2 cellular contexts compared by ENCODE assay signal in genomic region chr15:67820992-67821783, GRCh38.
TF ChIP-seq lines count a peak whose summit lies in the region.

No MANE protein-coding gene starts in this region.

TF ChIP-seq in K562, 482 proteins besides CTCF, POLR2A, EP300 and RAD21 (continued from another document and continues in another):
- TF ChIP-seq ZNF318 (IDR thresholded peaks at IDR 0.05; ENCODE audit: borderline replicate concordance in 1 of 2, low read depth in 1 of 2) = no peak
- TF ChIP-seq CBFA2T2 (conservative IDR thresholded peaks at IDR 0.05) = no peak
- TF ChIP-seq SRSF3 (IDR thresholded peaks at IDR 0.05; ENCODE audit: insufficient read depth, low read length) = no peak
- TF ChIP-seq ZNF232 (CRISPR knock-in tag; IDR thresholded peaks at IDR 0.05) = no peak; the same call in 1 of the 2 replicates
- TF ChIP-seq NFE2 (IDR thresholded peaks at IDR 0.05; ENCODE audit: low read depth) = no peak
- TF ChIP-seq ZNF224 (CRISPR knock-in tag; IDR thresholded peaks at IDR 0.05) = 0 out of 2 replicates have a peak, but pooled peaks have one; percentile 36
- no peak for TF ChIP-seq ZEB2 (IDR thresholded peaks at IDR 0.05)
- peak in 1 of 2 experiments; percentile 65; a peak in 1 of 4 replicates for TF ChIP-seq SIN3A (IDR thresholded peaks at IDR 0.05; ENCODE audit: borderline replicate concordance in 2 of 2, control insufficient read depth in 1 of 2, low read depth in 2 of 2, low read length in 2 of 2)
- no peak for TF ChIP-seq GABPA (tag; conservative IDR thresholded peaks at IDR 0.05; ENCODE audit: low read depth)
- no peak for TF ChIP-seq C11orf30 (IDR thresholded peaks at IDR 0.05; ENCODE audit: low read depth)
- TF ChIP-seq ZNF445 (CRISPR knock-in tag; IDR thresholded peaks at IDR 0.05; ENCODE audit: low read depth) = no peak
- no peak for TF ChIP-seq HDAC6 (IDR thresholded peaks at IDR 0.05; ENCODE audit: low read depth, low read length)
- TF ChIP-seq ZNF263 (CRISPR knock-in tag; IDR thresholded peaks at IDR 0.05; ENCODE audit: borderline replicate concordance) = 0 out of 2 replicates have a peak, but pooled peaks have one; percentile 29
- no peak for TF ChIP-seq TAF15 (IDR thresholded peaks at IDR 0.05; ENCODE audit: low read depth, low read length)
- 0 out of 2 replicates have a peak, but pooled peaks have one; percentile 67 for TF ChIP-seq NR3C1 (CRISPR knock-in tag; IDR thresholded peaks at IDR 0.05)
- no peak for TF ChIP-seq MEIS2 (IDR thresholded peaks at IDR 0.05; ENCODE audit: partially characterized antibody)
- no peak for TF ChIP-seq ZNF354B (CRISPR knock-in tag; IDR thresholded peaks at IDR 0.05)
- no peak for TF ChIP-seq TCFL5 (CRISPR knock-in tag; conservative IDR thresholded peaks at IDR 0.05)
- TF ChIP-seq KLF1 (tag; IDR thresholded peaks at IDR 0.05) = no peak
- no peak for TF ChIP-seq TRIM24 (IDR thresholded peaks at IDR 0.05)
- TF ChIP-seq ZNF324 (CRISPR knock-in tag; IDR thresholded peaks at IDR 0.05) = no peak
- no peak for TF ChIP-seq ZNF77 (CRISPR knock-in tag; IDR thresholded peaks at IDR 0.05)
- TF ChIP-seq, protein P1, sequence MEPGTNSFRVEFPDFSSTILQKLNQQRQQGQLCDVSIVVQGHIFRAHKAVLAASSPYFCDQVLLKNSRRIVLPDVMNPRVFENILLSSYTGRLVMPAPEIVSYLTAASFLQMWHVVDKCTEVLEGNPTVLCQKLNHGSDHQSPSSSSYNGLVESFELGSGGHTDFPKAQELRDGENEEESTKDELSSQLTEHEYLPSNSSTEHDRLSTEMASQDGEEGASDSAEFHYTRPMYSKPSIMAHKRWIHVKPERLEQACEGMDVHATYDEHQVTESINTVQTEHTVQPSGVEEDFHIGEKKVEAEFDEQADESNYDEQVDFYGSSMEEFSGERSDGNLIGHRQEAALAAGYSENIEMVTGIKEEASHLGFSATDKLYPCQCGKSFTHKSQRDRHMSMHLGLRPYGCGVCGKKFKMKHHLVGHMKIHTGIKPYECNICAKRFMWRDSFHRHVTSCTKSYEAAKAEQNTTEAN (CRISPR knock-in tag; IDR thresholded peaks at IDR 0.05) = no peak
- TF ChIP-seq MIER1 (IDR thresholded peaks at IDR 0.05; ENCODE audit: low read depth) = peak; percentile 91

TF ChIP-seq in HepG2, 621 proteins besides CTCF, POLR2A, EP300 and RAD21 (continued from another document and continues in another):
- TF ChIP-seq ARID5B (CRISPR knock-in tag; IDR thresholded peaks at IDR 0.05) = peak; percentile 36; the same call in 1 of the 2 replicates
- TF ChIP-seq FOXK1 (CRISPR knock-in tag; IDR thresholded peaks at IDR 0.05; ENCODE audit: borderline replicate concordance, low read depth) = peak; percentile 28; the same call in 1 of the 2 replicates
- TF ChIP-seq ZBTB20 (CRISPR knock-in tag; IDR thresholded peaks at IDR 0.05; ENCODE audit: borderline replicate concordance, low read depth) = no peak
- TF ChIP-seq, protein P2, sequence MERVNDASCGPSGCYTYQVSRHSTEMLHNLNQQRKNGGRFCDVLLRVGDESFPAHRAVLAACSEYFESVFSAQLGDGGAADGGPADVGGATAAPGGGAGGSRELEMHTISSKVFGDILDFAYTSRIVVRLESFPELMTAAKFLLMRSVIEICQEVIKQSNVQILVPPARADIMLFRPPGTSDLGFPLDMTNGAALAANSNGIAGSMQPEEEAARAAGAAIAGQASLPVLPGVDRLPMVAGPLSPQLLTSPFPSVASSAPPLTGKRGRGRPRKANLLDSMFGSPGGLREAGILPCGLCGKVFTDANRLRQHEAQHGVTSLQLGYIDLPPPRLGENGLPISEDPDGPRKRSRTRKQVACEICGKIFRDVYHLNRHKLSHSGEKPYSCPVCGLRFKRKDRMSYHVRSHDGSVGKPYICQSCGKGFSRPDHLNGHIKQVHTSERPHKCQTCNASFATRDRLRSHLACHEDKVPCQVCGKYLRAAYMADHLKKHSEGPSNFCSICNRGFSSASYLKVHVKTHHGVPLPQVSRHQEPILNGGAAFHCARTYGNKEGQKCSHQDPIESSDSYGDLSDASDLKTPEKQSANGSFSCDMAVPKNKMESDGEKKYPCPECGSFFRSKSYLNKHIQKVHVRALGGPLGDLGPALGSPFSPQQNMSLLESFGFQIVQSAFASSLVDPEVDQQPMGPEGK (CRISPR knock-in tag; IDR thresholded peaks at IDR 0.05) = peak; percentile 48
- no peak for TF ChIP-seq MED1 (CRISPR knock-in tag; IDR thresholded peaks at IDR 0.05)
- no peak for TF ChIP-seq TBP (CRISPR knock-in tag; IDR thresholded peaks at IDR 0.05)
- TF ChIP-seq ZNF878 (CRISPR knock-in tag; IDR thresholded peaks at IDR 0.05) = no peak
- no peak for TF ChIP-seq AHDC1 (CRISPR knock-in tag; IDR thresholded peaks at IDR 0.05; ENCODE audit: borderline replicate concordance)
- 0 out of 2 replicates have a peak, but pooled peaks have one; percentile 39 for TF ChIP-seq GATAD1 (CRISPR knock-in tag; IDR thresholded peaks at IDR 0.05)
- TF ChIP-seq, protein P3, sequence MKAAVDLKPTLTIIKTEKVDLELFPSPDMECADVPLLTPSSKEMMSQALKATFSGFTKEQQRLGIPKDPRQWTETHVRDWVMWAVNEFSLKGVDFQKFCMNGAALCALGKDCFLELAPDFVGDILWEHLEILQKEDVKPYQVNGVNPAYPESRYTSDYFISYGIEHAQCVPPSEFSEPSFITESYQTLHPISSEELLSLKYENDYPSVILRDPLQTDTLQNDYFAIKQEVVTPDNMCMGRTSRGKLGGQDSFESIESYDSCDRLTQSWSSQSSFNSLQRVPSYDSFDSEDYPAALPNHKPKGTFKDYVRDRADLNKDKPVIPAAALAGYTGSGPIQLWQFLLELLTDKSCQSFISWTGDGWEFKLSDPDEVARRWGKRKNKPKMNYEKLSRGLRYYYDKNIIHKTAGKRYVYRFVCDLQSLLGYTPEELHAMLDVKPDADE (CRISPR knock-in tag; IDR thresholded peaks at IDR 0.05) = no peak
- TF ChIP-seq, protein P4, sequence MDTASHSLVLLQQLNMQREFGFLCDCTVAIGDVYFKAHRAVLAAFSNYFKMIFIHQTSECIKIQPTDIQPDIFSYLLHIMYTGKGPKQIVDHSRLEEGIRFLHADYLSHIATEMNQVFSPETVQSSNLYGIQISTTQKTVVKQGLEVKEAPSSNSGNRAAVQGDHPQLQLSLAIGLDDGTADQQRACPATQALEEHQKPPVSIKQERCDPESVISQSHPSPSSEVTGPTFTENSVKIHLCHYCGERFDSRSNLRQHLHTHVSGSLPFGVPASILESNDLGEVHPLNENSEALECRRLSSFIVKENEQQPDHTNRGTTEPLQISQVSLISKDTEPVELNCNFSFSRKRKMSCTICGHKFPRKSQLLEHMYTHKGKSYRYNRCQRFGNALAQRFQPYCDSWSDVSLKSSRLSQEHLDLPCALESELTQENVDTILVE (CRISPR knock-in tag; IDR thresholded peaks at IDR 0.05) = 0 out of 2 replicates have a peak, but pooled peaks have one; percentile 33
- TF ChIP-seq BCL6 (CRISPR knock-in tag; IDR thresholded peaks at IDR 0.05) = 0 out of 2 replicates have a peak, but pooled peaks have one; percentile 25
- no peak for TF ChIP-seq JUN (CRISPR knock-in tag; IDR thresholded peaks at IDR 0.05)
- no peak for TF ChIP-seq RERE (CRISPR knock-in tag; IDR thresholded peaks at IDR 0.05; ENCODE audit: low read depth)
- 0 out of 2 replicates have a peak, but pooled peaks have one; percentile 19 for TF ChIP-seq ZNF557 (CRISPR knock-in tag; IDR thresholded peaks at IDR 0.05)
- TF ChIP-seq KDM4B (CRISPR knock-in tag; IDR thresholded peaks at IDR 0.05) = 0 out of 2 replicates have a peak, but pooled peaks have one; percentile 49
- TF ChIP-seq GLI4 (CRISPR knock-in tag; IDR thresholded peaks at IDR 0.05; ENCODE audit: borderline replicate concordance) = no peak
